ENCODE assay signal across 9 cellular contexts in the genomic region with DNA sequence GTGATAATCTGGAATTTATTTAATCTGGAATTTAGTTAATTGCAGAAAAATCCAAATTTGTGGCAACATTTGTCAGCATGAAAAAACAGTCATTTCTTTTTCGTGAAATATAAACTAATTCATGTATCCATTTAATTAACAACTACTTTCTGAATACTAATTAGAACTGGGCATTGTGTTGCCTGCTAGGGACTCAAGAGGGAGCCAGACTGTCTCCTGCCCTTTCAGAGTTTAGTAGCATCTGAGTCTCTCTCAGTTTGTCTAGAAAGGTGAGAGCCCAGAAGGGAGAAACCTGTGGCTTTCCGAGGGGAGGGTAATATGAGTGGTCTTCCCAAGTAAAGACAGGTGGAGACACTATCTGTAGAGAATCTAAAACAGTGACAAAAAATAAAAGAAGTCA.
DNase-seq lines count a peak whose midpoint lies in the region; ATAC-seq and TF ChIP-seq lines count a peak whose summit lies in the region.
"Had no signal": no experiment of that assay in that cellular context is flagged by ENCODE, and none has a peak within 500 bp of the region (broad histone marks: within the 10 kb centered on the region; RNA-seq: fewer than 3 reads in every experiment).

No MANE protein-coding gene starts in this region.

- H3K27ac Mint-ChIP-seq in activated CD8-positive, alpha-beta T cell treated with anti-CD3 and anti-CD28 coated beads for 36 hours, result no peak overlapping the region
- H3K27ac Mint-ChIP-seq in activated CD8-positive, alpha-beta T cell treated with anti-CD3 and anti-CD28 coated beads, Interleukin-2, amount 10 ng/mL, durations not matched to agents 7 days and 5 days, result no peak overlapping the region
- H3K27ac Mint-ChIP-seq in type B pancreatic cell, result no peak overlapping the region
- H3K27ac Mint-ChIP-seq: dendritic cell treated with granulocyte-macrophage colony-stimulating factor and Interleukin-4, amounts not matched to agents 40 ng/mL and 50 ng/mL, for 4 days had no signal

- H3K9me3 Mint-ChIP-seq in activated CD8-positive, alpha-beta T cell treated with anti-CD3 and anti-CD28 coated beads for 36 hours, result peaks cover 2% of the 10 kb centered on the region
- H3K9me3 Mint-ChIP-seq in activated CD8-positive, alpha-beta T cell treated with anti-CD3 and anti-CD28 coated beads, Interleukin-2, amount 10 ng/mL, durations not matched to agents 7 days and 5 days (ENCODE audit: insufficient read depth), result no peaks in the 10 kb centered on the region
- H3K9me3 Mint-ChIP-seq in type B pancreatic cell, result peaks cover 9% of the 10 kb centered on the region
- H3K9me3 Mint-ChIP-seq: dendritic cell treated with granulocyte-macrophage colony-stimulating factor and Interleukin-4, amounts not matched to agents 40 ng/mL and 50 ng/mL, for 4 days had no signal

- POLR2A ChIA-PET in activated CD8-positive, alpha-beta T cell treated with anti-CD3 and anti-CD28 coated beads for 36 hours (lab: Charles Lee), result no interaction called here
- POLR2A ChIA-PET in activated CD8-positive, alpha-beta T cell treated with anti-CD3 and anti-CD28 coated beads, Interleukin-2, amount 10 ng/mL, durations not matched to agents 7 days and 5 days (lab: Charles Lee), result no interaction called here

- in situ Hi-C loops in SK-MEL-5 (cut with HindIII; ENCODE audit: low pct_unique_long_range_greater_than_20kb, low sequenced_read_pairs), result no loop called here

- intact Hi-C loops in activated CD8-positive, alpha-beta T cell treated with anti-CD3 and anti-CD28 coated beads for 36 hours (cut with micrococcal nuclease), result no loop called here

- no peak for ATAC-seq in activated CD8-positive, alpha-beta T cell treated with anti-CD3 and anti-CD28 coated beads for 36 hours
- ATAC-seq in activated CD8-positive, alpha-beta T cell treated with anti-CD3 and anti-CD28 coated beads, Interleukin-2, amount 10 ng/mL, durations not matched to agents 7 days and 5 days, result no peak
- ATAC-seq in HG02852 (IDR thresholded peaks at IDR 0.05; ENCODE audit: unreplicated experiment), result peak; percentile 79

- DNase-seq in activated CD8-positive, alpha-beta T cell treated with anti-CD3 and anti-CD28 coated beads for 36 hours, result peak; percentile 12
- DNase-seq in activated CD8-positive, alpha-beta T cell treated with anti-CD3 and anti-CD28 coated beads, Interleukin-2, amount 10 ng/mL, durations not matched to agents 7 days and 5 days, result no peak
- DNase-seq in SK-MEL-5 (ENCODE audit: low read depth, low spot score) (peak; percentile 64), type B pancreatic cell (ENCODE audit: extremely low spot score, unreplicated experiment) (no peak), pons (ENCODE audit: low spot score) (no peak), kidney tubule cell (ENCODE audit: low spot score) (no peak), activated gamma-delta T cell (lab: John Stamatoyannopoulos, UW) (no peak)

- CTCF ChIA-PET in activated CD8-positive, alpha-beta T cell treated with anti-CD3 and anti-CD28 coated beads for 36 hours (lab: Charles Lee), result no interaction called here
- CTCF ChIA-PET in activated CD8-positive, alpha-beta T cell treated with anti-CD3 and anti-CD28 coated beads, Interleukin-2, amount 10 ng/mL, durations not matched to agents 7 days and 5 days (lab: Charles Lee), result no interaction called here

- no peaks in the 10 kb centered on the region for H3K36me3 Mint-ChIP-seq in activated CD8-positive, alpha-beta T cell treated with anti-CD3 and anti-CD28 coated beads for 36 hours (ENCODE audit: low read depth)
- no peaks in the 10 kb centered on the region for H3K36me3 Mint-ChIP-seq in activated CD8-positive, alpha-beta T cell treated with anti-CD3 and anti-CD28 coated beads, Interleukin-2, amount 10 ng/mL, durations not matched to agents 7 days and 5 days (ENCODE audit: low read depth)
- H3K36me3 Mint-ChIP-seq in type B pancreatic cell, result no peaks in the 10 kb centered on the region

- H3K4me1 Mint-ChIP-seq in activated CD8-positive, alpha-beta T cell treated with anti-CD3 and anti-CD28 coated beads for 36 hours (ENCODE audit: low read depth), result no peaks in the 10 kb centered on the region
- no peaks in the 10 kb centered on the region for H3K4me1 Mint-ChIP-seq in activated CD8-positive, alpha-beta T cell treated with anti-CD3 and anti-CD28 coated beads, Interleukin-2, amount 10 ng/mL, durations not matched to agents 7 days and 5 days (ENCODE audit: low read depth)
- peaks cover 10% of the 10 kb centered on the region for H3K4me1 Mint-ChIP-seq in type B pancreatic cell (ENCODE audit: unreplicated experiment)

- peaks cover 4% of the 10 kb centered on the region for H3K27me3 Mint-ChIP-seq in activated CD8-positive, alpha-beta T cell treated with anti-CD3 and anti-CD28 coated beads for 36 hours
- peaks cover 1% of the 10 kb centered on the region for H3K27me3 Mint-ChIP-seq in activated CD8-positive, alpha-beta T cell treated with anti-CD3 and anti-CD28 coated beads, Interleukin-2, amount 10 ng/mL, durations not matched to agents 7 days and 5 days (ENCODE audit: low read depth)
- no peaks in the 10 kb centered on the region for H3K27me3 Mint-ChIP-seq in type B pancreatic cell
- H3K27me3 Mint-ChIP-seq: dendritic cell treated with granulocyte-macrophage colony-stimulating factor and Interleukin-4, amounts not matched to agents 40 ng/mL and 50 ng/mL, for 4 days had no signal

- H3K4me3 Mint-ChIP-seq in activated CD8-positive, alpha-beta T cell treated with anti-CD3 and anti-CD28 coated beads for 36 hours, result no peak overlapping the region
- H3K4me3 Mint-ChIP-seq in activated CD8-positive, alpha-beta T cell treated with anti-CD3 and anti-CD28 coated beads, Interleukin-2, amount 10 ng/mL, durations not matched to agents 7 days and 5 days, result no peak overlapping the region
- no peak overlapping the region for H3K4me3 Mint-ChIP-seq in type B pancreatic cell
- H3K4me3 Mint-ChIP-seq: dendritic cell treated with granulocyte-macrophage colony-stimulating factor and Interleukin-4, amounts not matched to agents 40 ng/mL and 50 ng/mL, for 4 days had no signal

- TF ChIP-seq CTCF in activated CD8-positive, alpha-beta T cell treated with anti-CD3 and anti-CD28 coated beads for 36 hours (IDR thresholded peaks at IDR 0.05), result peak; percentile 19
- peak; percentile 54 for TF ChIP-seq CTCF in type B pancreatic cell (conservative IDR thresholded peaks at IDR 0.05)

Comparison
In these comparisons a context has a peak if more than half of its experiments do, and no peak if none do; other contexts are left out.
1. DNase-seq: peak in activated CD8-positive, alpha-beta T cell treated with anti-CD3 and anti-CD28 coated beads for 36 hours (single experiment) and SK-MEL-5 (single experiment); none in activated CD8-positive, alpha-beta T cell treated with anti-CD3 and anti-CD28 coated beads, Interleukin-2, amount 10 ng/mL, durations not matched to agents 7 days and 5 days (single experiment), type B pancreatic cell (single experiment), pons (single experiment), kidney tubule cell (single experiment) and activated gamma-delta T cell (single experiment).